In genomic region chrX:39836802-39837420, GRCh38 we compare ENCODE assay signal across 20 cellular contexts.
DNase-seq lines count a peak whose midpoint lies in the region; ATAC-seq and TF ChIP-seq lines count a peak whose summit lies in the region.
"Had no signal": no experiment of that assay in that cellular context is flagged by ENCODE, and none has a peak within 500 bp of the region (broad histone marks: within the 10 kb centered on the region; RNA-seq: fewer than 3 reads in every experiment).

No MANE protein-coding gene starts in this region.

- peak overlapping the region; percentile 39 for H3K4me2 ChIP-seq in BLaER1

- peaks cover 45% of the 10 kb centered on the region for H3K4me1 ChIP-seq in BLaER1
- no peaks in the 10 kb centered on the region for H3K4me1 ChIP-seq in effector memory CD4-positive, alpha-beta T cell (ENCODE audit: control insufficient read depth, insufficient read depth, low read length, poor library complexity, severe bottlenecking)
- H3K4me1 ChIP-seq: gastrocnemius medialis, sigmoid colon, vagina had no signal

- ATAC-seq in HG02798 (IDR thresholded peaks at IDR 0.05; ENCODE audit: poor library complexity, unreplicated experiment) (no peak), GM21423 (IDR thresholded peaks at IDR 0.05; ENCODE audit: unreplicated experiment) (no peak)
- ATAC-seq: CD8-positive, alpha-beta T cell; gastrocnemius medialis had no signal

- DNase-seq in NCI-H510A treated with DMSO at 0.1 percent for 48 hours (lab: John Stamatoyannopoulos, UW) = peak; percentile 26
- DNase-seq in NCI-H510A (lab: John Stamatoyannopoulos, UW) = no peak
- peak; percentile 87 for DNase-seq in WERI-Rb-1
- no peak for DNase-seq in effector memory CD4-positive, alpha-beta T cell
- DNase-seq: brain microvascular endothelial cell; CD8-positive, alpha-beta T cell; dermis blood vessel endothelial cell; gastrocnemius medialis; NCI-H1092; NCI-H2227 treated with DMSO at 0.1 percent for 48 hours; nucleus accumbens; OCI-M1; sigmoid colon; T-helper 9 cell had no signal

- H3K36me3 ChIP-seq in BLaER1 (no peaks in the 10 kb centered on the region), KOPT-K1 (ENCODE audit: insufficient read depth, low read length) (no peaks in the 10 kb centered on the region), WERI-Rb-1 (no peaks in the 10 kb centered on the region)
- no peaks in the 10 kb centered on the region for H3K36me3 ChIP-seq in effector memory CD4-positive, alpha-beta T cell (ENCODE audit: control insufficient read depth, insufficient read depth, low read length)
- H3K36me3 ChIP-seq: brain microvascular endothelial cell, gastrocnemius medialis, sigmoid colon, vagina had no signal

- H3K9me3 ChIP-seq in BLaER1 = 0 out of 2 replicates have a peak, but pooled peaks cover 4% of the 10 kb centered on the region
- no peaks in the 10 kb centered on the region for H3K9me3 ChIP-seq in KOPT-K1 (ENCODE audit: insufficient read depth, low read length, poor library complexity, severe bottlenecking)
- peaks cover 3% of the 10 kb centered on the region for H3K9me3 ChIP-seq in WERI-Rb-1 (ENCODE audit: severe bottlenecking)
- no peaks in the 10 kb centered on the region for H3K9me3 ChIP-seq in effector memory CD4-positive, alpha-beta T cell (ENCODE audit: control insufficient read depth, low read length)
- H3K9me3 ChIP-seq: gastrocnemius medialis, sigmoid colon, vagina had no signal

- H3K27ac ChIP-seq in BLaER1 (no peak overlapping the region), KOPT-K1 (ENCODE audit: low read depth, low read length, poor library complexity, severe bottlenecking) (peak overlapping the region; percentile 22), WERI-Rb-1 (peak overlapping the region; percentile 72)
- no peak overlapping the region for H3K27ac ChIP-seq in effector memory CD4-positive, alpha-beta T cell (ENCODE audit: insufficient read depth, low read length, poor library complexity, severe bottlenecking)
- H3K27ac ChIP-seq: brain microvascular endothelial cell, gastrocnemius medialis, sigmoid colon, SK-N-MC, vagina had no signal

- TF ChIP-seq CTCF in WERI-Rb-1 (IDR thresholded peaks at IDR 0.05; ENCODE audit: low read depth, low read length) = no peak

- no peak overlapping the region for H3K9ac ChIP-seq in BLaER1

- no peaks in the 10 kb centered on the region for H4K20me1 ChIP-seq in BLaER1

- H3K4me3 ChIP-seq in BLaER1 = no peak overlapping the region
- H3K4me3 ChIP-seq in WERI-Rb-1 (ENCODE audit: low read depth, low read length) = no peak overlapping the region
- no peak overlapping the region for H3K4me3 ChIP-seq in effector memory CD4-positive, alpha-beta T cell (ENCODE audit: insufficient read depth, low read depth, low read length, poor library complexity, severe bottlenecking)
- H3K4me3 ChIP-seq: gastrocnemius medialis, sigmoid colon, SK-N-MC, vagina had no signal

- H3K27me3 ChIP-seq in BLaER1 (0 out of 2 replicates have a peak, but pooled peaks cover 3% of the 10 kb centered on the region), WERI-Rb-1 (ENCODE audit: insufficient read depth, low read depth, severe bottlenecking) (no peaks in the 10 kb centered on the region)
- no peaks in the 10 kb centered on the region for H3K27me3 ChIP-seq in effector memory CD4-positive, alpha-beta T cell (replicated peaks; ENCODE audit: control insufficient read depth, insufficient read depth, low read length, poor library complexity, severe bottlenecking)
- H3K27me3 ChIP-seq: brain microvascular endothelial cell, gastrocnemius medialis, sigmoid colon, vagina had no signal

Comparison
In these comparisons a context has a peak if more than half of its experiments do, and no peak if none do; other contexts are left out.
1. DNase-seq: peak in NCI-H510A treated with DMSO at 0.1 percent for 48 hours (single experiment) and WERI-Rb-1 (single experiment); none in NCI-H510A (single experiment) and effector memory CD4-positive, alpha-beta T cell (0 of 3).
2. H3K27ac ChIP-seq: peak in KOPT-K1 (single experiment) and WERI-Rb-1 (single experiment); none in BLaER1 (single experiment) and effector memory CD4-positive, alpha-beta T cell (single experiment).